In the genomic region with DNA sequence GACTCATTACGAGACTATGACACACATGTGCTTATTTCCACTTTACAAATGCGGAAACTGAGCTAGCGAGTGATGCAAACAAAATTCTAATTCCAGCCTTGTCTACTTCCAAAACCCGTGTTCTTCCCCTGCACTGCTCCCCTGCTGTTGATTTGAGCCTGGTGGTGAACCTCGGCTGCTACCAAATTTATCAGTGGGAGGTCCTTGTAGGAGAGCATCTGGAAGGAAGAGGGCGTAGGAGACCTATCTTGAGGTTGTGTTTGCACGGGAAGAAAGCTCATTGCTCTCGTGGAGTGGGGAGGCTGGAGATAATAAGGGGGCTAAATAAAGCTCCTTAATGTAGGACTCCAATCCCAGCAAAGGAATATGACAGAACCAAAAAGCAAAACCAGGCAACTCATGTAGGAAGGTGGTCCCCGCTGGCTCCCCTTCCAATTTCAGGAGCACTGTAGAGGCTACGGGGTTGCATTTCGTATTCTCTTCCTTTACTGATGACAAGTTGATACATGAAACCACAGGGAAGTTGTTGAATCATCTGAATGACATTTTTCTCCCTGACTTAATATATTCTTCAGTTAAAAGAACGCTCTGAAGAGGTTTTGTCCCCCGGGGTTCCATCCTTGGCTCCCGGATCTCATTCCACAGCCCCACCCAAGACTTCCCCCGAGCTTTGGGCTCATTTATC, we compare ENCODE assay signal across 23 cellular contexts. TPM values are rescaled to one million over a fixed set of nuclear protein-coding genes. Genes with fewer than 3 reads are reported as not detected.
DNase-seq lines count a peak whose midpoint lies in the region; ATAC-seq, FAIRE-seq and TF ChIP-seq lines count a peak whose summit lies in the region.
"Had no signal": no experiment of that assay in that cellular context is flagged by ENCODE, and none has a peak within 500 bp of the region (broad histone marks: within the 10 kb centered on the region; RNA-seq: fewer than 3 reads in every experiment).

No MANE protein-coding gene starts in this region.

- H3K4me1 ChIP-seq in endodermal cell (ENCODE audit: control insufficient read depth, insufficient read depth, low read length): no peaks in the 10 kb centered on the region
- no peaks in the 10 kb centered on the region for H3K4me1 ChIP-seq in Karpas-422 (ENCODE audit: low read length)
- no peaks in the 10 kb centered on the region for H3K4me1 ChIP-seq in aorta (ENCODE audit: control insufficient read depth in 1 of 2, insufficient read depth in 2 of 2, low read length in 2 of 2)
- H3K4me1 ChIP-seq: BLaER1, HAP-1 had no signal

- H3K79me2 ChIP-seq in Karpas-422 (ENCODE audit: low read length): no peaks in the 10 kb centered on the region

- no peaks in the 10 kb centered on the region for H4K20me1 ChIP-seq in Karpas-422 (ENCODE audit: insufficient read depth, low read depth, low read length)
- H4K20me1 ChIP-seq: BLaER1 had no signal

- H3K36me3 ChIP-seq in endodermal cell (ENCODE audit: control insufficient read depth, insufficient read depth, low read length) (no peaks in the 10 kb centered on the region), Karpas-422 (ENCODE audit: insufficient read depth, low read length) (no peaks in the 10 kb centered on the region), aorta (ENCODE audit: control insufficient read depth in 1 of 2, insufficient read depth in 2 of 2, low read length in 1 of 2) (no peaks in the 10 kb centered on the region)
- H3K36me3 ChIP-seq: BLaER1, HAP-1 had no signal

- H3K9ac ChIP-seq in endodermal cell (ENCODE audit: extremely low read depth, low read length, poor library complexity, severe bottlenecking): no peak overlapping the region
- no peak overlapping the region for H3K9ac ChIP-seq in Karpas-422 (ENCODE audit: low read length)
- H3K9ac ChIP-seq: BLaER1, SK-N-SH had no signal

- H3K4me3 Mint-ChIP-seq in endodermal cell: no peak overlapping the region
- H3K4me3 Mint-ChIP-seq: CD8-positive, alpha-beta memory T cell had no signal

- no peak for DNase-seq in D721Med (ENCODE audit: insufficient read length, low spot score)
- DNase-seq in RWPE1 (ENCODE audit: low spot score): peak; percentile 50
- DNase-seq in endodermal cell: peak; percentile 56
- peak; percentile 38 for DNase-seq in iPS-NIHi7 (ENCODE audit: extremely low spot score)
- no peak for DNase-seq in Karpas-422
- no peak for DNase-seq in SKM-1 treated with dmso at 0.1 percent for 144 hours (lab: John Stamatoyannopoulos, UW; ENCODE audit: unreplicated experiment)
- DNase-seq in aorta: no peak
- DNase-seq: 8988T; CD8-positive, alpha-beta memory T cell; DMS 273 treated with DMSO at 0.1 percent for 48 hours; EL; IMR-90; NCI-H1092; NCI-H1694; NCI-H345; NCI-H526 treated with DMSO at 0.1 percent for 48 hours; NK-92 treated with Interleukin-12 subunit alpha and Interleukin-12 subunit beta, amount 100 ng/mL, for 24 hours; OCI-M1; SK-N-SH had no signal

- H3K9me3 Mint-ChIP-seq in endodermal cell: no peaks in the 10 kb centered on the region

- no peak overlapping the region for H3K4me3 ChIP-seq in endodermal cell (ENCODE audit: low read length)
- H3K4me3 ChIP-seq in Karpas-422 (ENCODE audit: low read length): no peak overlapping the region
- H3K4me3 ChIP-seq in aorta (ENCODE audit: low read length in 2 of 2): no peak overlapping the region
- H3K4me3 ChIP-seq: BLaER1, HAP-1 had no signal

- H3K9me2 ChIP-seq in Karpas-422 (replicated peaks; ENCODE audit: insufficient read depth, low read length): no peaks in the 10 kb centered on the region
- H3K9me2 ChIP-seq: SK-N-SH had no signal

- POLR2A ChIA-PET in RWPE1 (lab: Yijun Ruan, JAX; ENCODE audit: low non-redundant PET): no interaction called here

- TF ChIP-seq CTCF in D721Med (IDR thresholded peaks at IDR 0.05; ENCODE audit: insufficient read depth, missing control alignments) (peak; percentile 20), RWPE1 (conservative IDR thresholded peaks at IDR 0.05; ENCODE audit: low read depth) (no peak), endodermal cell (conservative IDR thresholded peaks at IDR 0.05) (peak; percentile 56)

- H3K36me3 Mint-ChIP-seq in endodermal cell (ENCODE audit: low read depth): no peaks in the 10 kb centered on the region
- H3K36me3 Mint-ChIP-seq: CD8-positive, alpha-beta memory T cell had no signal

- H3K4me1 Mint-ChIP-seq in endodermal cell: peaks cover under 1% of the 10 kb centered on the region
- H3K4me1 Mint-ChIP-seq: CD8-positive, alpha-beta memory T cell had no signal

- no peak overlapping the region for H2AFZ ChIP-seq in Karpas-422 (ENCODE audit: low read length)

- CTCF ChIA-PET in RWPE1 (lab: Yijun Ruan, JAX): interaction anchor here (0.9 to 1.4 kb wide), 5 partner anchors 58 to 533 kb away, joined by 3 to 6 read pairs (median 3); no protein-coding TSS in a partner anchor

- peaks cover 5% of the 10 kb centered on the region for H3K27me3 Mint-ChIP-seq in endodermal cell (ENCODE audit: insufficient read depth)

- WGBS in endodermal cell (ENCODE audit: insufficient coverage in 1 of 2, insufficient read length in 1 of 2), 2 experiments: 75 to 86% methylated on average over 9 to 15 of the region's 15 CpGs
- 43 to 46% methylated on average over 15 of the region's 15 CpGs for WGBS in aorta, 2 donors

- H3K4me2 ChIP-seq in Karpas-422 (ENCODE audit: low read depth, low read length, poor library complexity, severe bottlenecking): no peak overlapping the region
- H3K4me2 ChIP-seq: BLaER1, SK-N-SH had no signal

- no peak for FAIRE-seq in D721Med (lab: Jason Lieb, UNC)

- intact Hi-C loops in aorta (cut with DNase I): no loop called here

- H3K27ac ChIP-seq in RWPE1: peak overlapping the region; percentile 43; the same call in 1 of the 2 replicates
- no peak overlapping the region for H3K27ac ChIP-seq in endodermal cell (ENCODE audit: low read depth, low read length)
- no peak overlapping the region for H3K27ac ChIP-seq in Karpas-422 (ENCODE audit: low read length)
- no peak overlapping the region for H3K27ac ChIP-seq in aorta (ENCODE audit: low read depth in 1 of 2, low read length in 2 of 2)
- H3K27ac ChIP-seq: BLaER1 had no signal

- H3K27ac Mint-ChIP-seq in endodermal cell: no peak overlapping the region
- H3K27ac Mint-ChIP-seq: CD8-positive, alpha-beta memory T cell had no signal

- H3K9me3 ChIP-seq in endodermal cell (ENCODE audit: control insufficient read depth, low read length) (no peaks in the 10 kb centered on the region), Karpas-422 (ENCODE audit: low read length) (no peaks in the 10 kb centered on the region), aorta (ENCODE audit: control insufficient read depth, low read length) (peaks cover 4% of the 10 kb centered on the region)
- H3K9me3 ChIP-seq: BLaER1, HAP-1, SK-N-SH had no signal

- no peak for ATAC-seq in HG03196 (IDR thresholded peaks at IDR 0.05; ENCODE audit: unreplicated experiment)
- no peak for ATAC-seq in aorta (ENCODE audit: low FRiP score)

- H3K27me3 ChIP-seq in endodermal cell (ENCODE audit: control insufficient read depth, insufficient read depth, low read length, poor library complexity, severe bottlenecking): peaks cover 25% of the 10 kb centered on the region
- no peaks in the 10 kb centered on the region for H3K27me3 ChIP-seq in Karpas-422 (ENCODE audit: low read length)
- H3K27me3 ChIP-seq in aorta (ENCODE audit: control insufficient read depth in 1 of 2, insufficient read depth in 2 of 2, low read length in 1 of 2): no peaks in the 10 kb centered on the region
- H3K27me3 ChIP-seq: BLaER1 had no signal

RNA-seq across cellular contexts. Expression of a gene that starts 52.6 kb away (rescaled TPM):
- total RNA-seq in endodermal cell (under 1 TPM in 1 of 2 donors, not detected in 1; 0.18 TPM), aorta (1 to 10 TPM in 1 of 2 donors, under 1 TPM in 1; 0.72 to 1.2 TPM)
- polyA plus RNA-seq in endodermal cell (2013, experiment 1 of 2): 80.9 TPM
- 59.6 TPM for polyA plus RNA-seq in endodermal cell (2013, experiment 2 of 2)
- total RNA-seq in Karpas-422 (2014; rRNA removed; shearing (Covaris generic); ENCODE audit: low replicate concordance): not detected in 2 replicates
- polyA plus RNA-seq in aorta: 1 to 10 TPM in 1 of 2 donors, under 1 TPM in 1; 0.75 to 1.7 TPM
- total RNA-seq: CD8-positive, alpha-beta memory T cell; HT-29; IMR-90 had no signal
- polyA plus RNA-seq: CD8-positive, alpha-beta memory T cell; IMR-90; SK-N-SH had no signal

Comparison
In these comparisons a context has a peak if more than half of its experiments do, and no peak if none do; other contexts are left out.
1. DNase-seq: peak in RWPE1 (single experiment), endodermal cell (single experiment) and iPS-NIHi7 (single experiment); none in D721Med (single experiment), Karpas-422 (single experiment), SKM-1 treated with dmso at 0.1 percent for 144 hours (single experiment) and aorta (0 of 2).